In the genomic region with DNA sequence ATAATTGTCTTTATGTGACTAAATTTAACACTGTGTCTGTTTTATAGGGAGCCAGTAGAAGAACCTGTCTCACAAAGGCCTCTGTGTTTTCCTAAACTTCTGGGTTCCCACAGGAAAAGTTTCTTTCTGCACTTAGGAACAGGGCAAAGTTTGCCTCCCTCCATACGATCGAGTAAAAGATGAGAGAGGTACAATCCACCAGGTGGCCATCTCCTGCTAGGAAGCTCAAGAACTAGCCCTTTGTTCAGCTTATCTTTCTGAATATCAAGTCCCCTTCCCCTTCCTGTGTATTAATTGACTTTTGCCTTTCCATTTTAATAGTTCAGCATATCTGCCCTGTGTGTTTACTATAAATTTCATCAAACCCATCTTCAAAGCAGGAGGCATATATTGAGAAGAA, we compare ENCODE assay signal across 2 cellular contexts.
TF ChIP-seq lines count a peak whose summit lies in the region.

No MANE protein-coding gene starts in this region.

TF ChIP-seq in GM23338, 12 proteins besides CTCF, POLR2A, EP300 and RAD21 (continued from another document):
- TF ChIP-seq, protein P1, sequence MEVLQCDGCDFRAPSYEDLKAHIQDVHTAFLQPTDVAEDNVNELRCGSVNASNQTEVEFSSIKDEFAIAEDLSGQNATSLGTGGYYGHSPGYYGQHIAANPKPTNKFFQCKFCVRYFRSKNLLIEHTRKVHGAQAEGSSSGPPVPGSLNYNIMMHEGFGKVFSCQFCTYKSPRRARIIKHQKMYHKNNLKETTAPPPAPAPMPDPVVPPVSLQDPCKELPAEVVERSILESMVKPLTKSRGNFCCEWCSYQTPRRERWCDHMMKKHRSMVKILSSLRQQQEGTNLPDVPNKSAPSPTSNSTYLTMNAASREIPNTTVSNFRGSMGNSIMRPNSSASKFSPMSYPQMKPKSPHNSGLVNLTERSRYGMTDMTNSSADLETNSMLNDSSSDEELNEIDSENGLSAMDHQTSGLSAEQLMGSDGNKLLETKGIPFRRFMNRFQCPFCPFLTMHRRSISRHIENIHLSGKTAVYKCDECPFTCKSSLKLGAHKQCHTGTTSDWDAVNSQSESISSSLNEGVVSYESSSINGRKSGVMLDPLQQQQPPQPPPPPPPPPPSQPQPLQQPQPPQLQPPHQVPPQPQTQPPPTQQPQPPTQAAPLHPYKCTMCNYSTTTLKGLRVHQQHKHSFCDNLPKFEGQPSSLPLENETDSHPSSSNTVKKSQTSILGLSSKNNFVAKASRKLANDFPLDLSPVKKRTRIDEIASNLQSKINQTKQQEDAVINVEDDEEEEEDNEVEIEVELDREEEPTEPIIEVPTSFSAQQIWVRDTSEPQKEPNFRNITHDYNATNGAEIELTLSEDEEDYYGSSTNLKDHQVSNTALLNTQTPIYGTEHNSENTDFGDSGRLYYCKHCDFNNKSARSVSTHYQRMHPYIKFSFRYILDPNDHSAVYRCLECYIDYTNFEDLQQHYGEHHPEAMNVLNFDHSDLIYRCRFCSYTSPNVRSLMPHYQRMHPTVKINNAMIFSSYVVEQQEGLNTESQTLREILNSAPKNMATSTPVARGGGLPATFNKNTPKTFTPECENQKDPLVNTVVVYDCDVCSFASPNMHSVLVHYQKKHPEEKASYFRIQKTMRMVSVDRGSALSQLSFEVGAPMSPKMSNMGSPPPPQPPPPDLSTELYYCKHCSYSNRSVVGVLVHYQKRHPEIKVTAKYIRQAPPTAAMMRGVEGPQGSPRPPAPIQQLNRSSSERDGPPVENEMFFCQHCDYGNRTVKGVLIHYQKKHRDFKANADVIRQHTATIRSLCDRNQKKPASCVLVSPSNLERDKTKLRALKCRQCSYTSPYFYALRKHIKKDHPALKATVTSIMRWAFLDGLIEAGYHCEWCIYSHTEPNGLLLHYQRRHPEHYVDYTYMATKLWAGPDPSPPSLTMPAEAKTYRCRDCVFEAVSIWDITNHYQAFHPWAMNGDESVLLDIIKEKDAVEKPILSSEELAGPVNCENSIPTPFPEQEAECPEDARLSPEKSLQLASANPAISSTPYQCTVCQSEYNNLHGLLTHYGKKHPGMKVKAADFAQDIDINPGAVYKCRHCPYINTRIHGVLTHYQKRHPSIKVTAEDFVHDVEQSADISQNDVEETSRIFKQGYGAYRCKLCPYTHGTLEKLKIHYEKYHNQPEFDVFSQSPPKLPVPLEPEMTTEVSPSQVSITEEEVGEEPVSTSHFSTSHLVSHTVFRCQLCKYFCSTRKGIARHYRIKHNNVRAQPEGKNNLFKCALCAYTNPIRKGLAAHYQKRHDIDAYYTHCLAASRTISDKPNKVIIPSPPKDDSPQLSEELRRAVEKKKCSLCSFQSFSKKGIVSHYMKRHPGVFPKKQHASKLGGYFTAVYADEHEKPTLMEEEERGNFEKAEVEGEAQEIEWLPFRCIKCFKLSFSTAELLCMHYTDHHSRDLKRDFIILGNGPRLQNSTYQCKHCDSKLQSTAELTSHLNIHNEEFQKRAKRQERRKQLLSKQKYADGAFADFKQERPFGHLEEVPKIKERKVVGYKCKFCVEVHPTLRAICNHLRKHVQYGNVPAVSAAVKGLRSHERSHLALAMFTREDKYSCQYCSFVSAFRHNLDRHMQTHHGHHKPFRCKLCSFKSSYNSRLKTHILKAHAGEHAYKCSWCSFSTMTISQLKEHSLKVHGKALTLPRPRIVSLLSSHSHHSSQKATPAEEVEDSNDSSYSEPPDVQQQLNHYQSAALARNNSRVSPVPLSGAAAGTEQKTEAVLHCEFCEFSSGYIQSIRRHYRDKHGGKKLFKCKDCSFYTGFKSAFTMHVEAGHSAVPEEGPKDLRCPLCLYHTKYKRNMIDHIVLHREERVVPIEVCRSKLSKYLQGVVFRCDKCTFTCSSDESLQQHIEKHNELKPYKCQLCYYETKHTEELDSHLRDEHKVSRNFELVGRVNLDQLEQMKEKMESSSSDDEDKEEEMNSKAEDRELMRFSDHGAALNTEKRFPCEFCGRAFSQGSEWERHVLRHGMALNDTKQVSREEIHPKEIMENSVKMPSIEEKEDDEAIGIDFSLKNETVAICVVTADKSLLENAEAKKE (CRISPR knock-in tag; IDR thresholded peaks at IDR 0.05), result no peak
- TF ChIP-seq STAT1 (IDR thresholded peaks at IDR 0.05; ENCODE audit: unreplicated experiment) (no peak), ZNF114 (CRISPR knock-in tag; IDR thresholded peaks at IDR 0.05) (no peak), REST (IDR thresholded peaks at IDR 0.05; ENCODE audit: unreplicated experiment) (no peak), EZH2phosphoT487 (IDR thresholded peaks at IDR 0.05; ENCODE audit: unreplicated experiment) (no peak), JUNB (IDR thresholded peaks at IDR 0.05; ENCODE audit: unreplicated experiment) (no peak), EZH2 (IDR thresholded peaks at IDR 0.05; ENCODE audit: low read depth, unreplicated experiment) (no peak), NANOG (IDR thresholded peaks at IDR 0.05; ENCODE audit: borderline replicate concordance) (no peak)
TF ChIP-seq in GM23338: peak in this region for 0.

TF ChIP-seq in WTC11, 78 proteins besides CTCF, POLR2A, EP300 and RAD21 (continued from another document):
- TF ChIP-seq, protein P2, sequence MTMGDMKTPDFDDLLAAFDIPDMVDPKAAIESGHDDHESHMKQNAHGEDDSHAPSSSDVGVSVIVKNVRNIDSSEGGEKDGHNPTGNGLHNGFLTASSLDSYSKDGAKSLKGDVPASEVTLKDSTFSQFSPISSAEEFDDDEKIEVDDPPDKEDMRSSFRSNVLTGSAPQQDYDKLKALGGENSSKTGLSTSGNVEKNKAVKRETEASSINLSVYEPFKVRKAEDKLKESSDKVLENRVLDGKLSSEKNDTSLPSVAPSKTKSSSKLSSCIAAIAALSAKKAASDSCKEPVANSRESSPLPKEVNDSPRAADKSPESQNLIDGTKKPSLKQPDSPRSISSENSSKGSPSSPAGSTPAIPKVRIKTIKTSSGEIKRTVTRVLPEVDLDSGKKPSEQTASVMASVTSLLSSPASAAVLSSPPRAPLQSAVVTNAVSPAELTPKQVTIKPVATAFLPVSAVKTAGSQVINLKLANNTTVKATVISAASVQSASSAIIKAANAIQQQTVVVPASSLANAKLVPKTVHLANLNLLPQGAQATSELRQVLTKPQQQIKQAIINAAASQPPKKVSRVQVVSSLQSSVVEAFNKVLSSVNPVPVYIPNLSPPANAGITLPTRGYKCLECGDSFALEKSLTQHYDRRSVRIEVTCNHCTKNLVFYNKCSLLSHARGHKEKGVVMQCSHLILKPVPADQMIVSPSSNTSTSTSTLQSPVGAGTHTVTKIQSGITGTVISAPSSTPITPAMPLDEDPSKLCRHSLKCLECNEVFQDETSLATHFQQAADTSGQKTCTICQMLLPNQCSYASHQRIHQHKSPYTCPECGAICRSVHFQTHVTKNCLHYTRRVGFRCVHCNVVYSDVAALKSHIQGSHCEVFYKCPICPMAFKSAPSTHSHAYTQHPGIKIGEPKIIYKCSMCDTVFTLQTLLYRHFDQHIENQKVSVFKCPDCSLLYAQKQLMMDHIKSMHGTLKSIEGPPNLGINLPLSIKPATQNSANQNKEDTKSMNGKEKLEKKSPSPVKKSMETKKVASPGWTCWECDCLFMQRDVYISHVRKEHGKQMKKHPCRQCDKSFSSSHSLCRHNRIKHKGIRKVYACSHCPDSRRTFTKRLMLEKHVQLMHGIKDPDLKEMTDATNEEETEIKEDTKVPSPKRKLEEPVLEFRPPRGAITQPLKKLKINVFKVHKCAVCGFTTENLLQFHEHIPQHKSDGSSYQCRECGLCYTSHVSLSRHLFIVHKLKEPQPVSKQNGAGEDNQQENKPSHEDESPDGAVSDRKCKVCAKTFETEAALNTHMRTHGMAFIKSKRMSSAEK (CRISPR knock-in tag; IDR thresholded peaks at IDR 0.05; ENCODE audit: borderline replicate concordance), result no peak
